ENCODE assay signal across 9 cellular contexts in genomic region chr4:106266201-106266600, GRCh38. TPM values are rescaled to one million over a fixed set of nuclear protein-coding genes. Genes with fewer than 3 reads are reported as not detected.
DNase-seq lines count a peak whose midpoint lies in the region; ATAC-seq and TF ChIP-seq lines count a peak whose summit lies in the region.
"Had no signal": no experiment of that assay in that cellular context is flagged by ENCODE, and none has a peak within 500 bp of the region (broad histone marks: within the 10 kb centered on the region; RNA-seq: fewer than 3 reads in every experiment).

No MANE protein-coding gene starts in this region.

- H3K27ac ChIP-seq in CD4-positive, alpha-beta T cell (ENCODE audit: low read depth, low read length): no peak overlapping the region
- no peak overlapping the region for H3K27ac ChIP-seq in VCaP
- no peak overlapping the region for H3K27ac ChIP-seq in CD8-positive, alpha-beta memory T cell (ENCODE audit: low read depth, low read length)
- H3K27ac ChIP-seq: SJSA1 had no signal

- no peaks in the 10 kb centered on the region for H3K36me3 ChIP-seq in CD8-positive, alpha-beta memory T cell (ENCODE audit: insufficient read depth, low read length)
- H3K36me3 ChIP-seq: SJSA1 had no signal

- H3K36me3 Mint-ChIP-seq in CD4-positive, alpha-beta T cell (ENCODE audit: low read depth): peaks cover 4% of the 10 kb centered on the region
- H3K36me3 Mint-ChIP-seq in CD8-positive, alpha-beta memory T cell: peaks cover 0 to 6% (median 6%) of the 10 kb centered on the region in 3 donors

- CTCF ChIA-PET in CD4-positive, alpha-beta T cell (lab: Charles Lee): interaction anchor here (0.7 to 1.1 kb wide), 3 partner anchors 17 to 1470 kb away, joined by 3 read pairs; no protein-coding TSS in a partner anchor
- CTCF ChIA-PET in CD8-positive, alpha-beta memory T cell (lab: Charles Lee): interaction anchor here (1.2 kb wide), 1 partner anchor 237 kb away, joined by 3 read pairs; no protein-coding TSS in a partner anchor

- H3K27me3 ChIP-seq in CD4-positive, alpha-beta T cell (ENCODE audit: control insufficient read depth, insufficient read depth, low read length): no peaks in the 10 kb centered on the region
- no peaks in the 10 kb centered on the region for H3K27me3 ChIP-seq in CD8-positive, alpha-beta memory T cell (ENCODE audit: insufficient read depth, low read length, poor library complexity, severe bottlenecking)
- H3K27me3 ChIP-seq: SJSA1 had no signal

- intact Hi-C loops in CD4-positive, alpha-beta T cell (cut with DNase I, micrococcal nuclease): loop anchor here (5.0 to 10.0 kb wide), 2 partner anchors 236 to 239 kb away; no protein-coding TSS in a partner anchor
- intact Hi-C loops in Right ventricle myocardium superior (cut with DNase I): no loop called here

- H3K27ac Mint-ChIP-seq in CD4-positive, alpha-beta T cell: no peak overlapping the region
- no peak overlapping the region for H3K27ac Mint-ChIP-seq in CD8-positive, alpha-beta memory T cell

- no peaks in the 10 kb centered on the region for H3K4me1 ChIP-seq in CD8-positive, alpha-beta memory T cell (ENCODE audit: insufficient read depth, low read length)
- H3K4me1 ChIP-seq: SJSA1 had no signal

- no peaks in the 10 kb centered on the region for H3K9me3 ChIP-seq in CD4-positive, alpha-beta T cell (ENCODE audit: control insufficient read depth, low read length)
- no peaks in the 10 kb centered on the region for H3K9me3 ChIP-seq in CD8-positive, alpha-beta memory T cell (ENCODE audit: low read length)
- H3K9me3 ChIP-seq: SJSA1 had no signal

- peaks cover 3% of the 10 kb centered on the region for H3K4me1 Mint-ChIP-seq in CD4-positive, alpha-beta T cell (ENCODE audit: low read depth)
- peaks cover 0 to 11% (median 4%) of the 10 kb centered on the region in 3 donors for H3K4me1 Mint-ChIP-seq in CD8-positive, alpha-beta memory T cell

- no peaks in the 10 kb centered on the region for H3K27me3 Mint-ChIP-seq in CD4-positive, alpha-beta T cell
- H3K27me3 Mint-ChIP-seq in CD8-positive, alpha-beta memory T cell: no peaks in the 10 kb centered on the region

- POLR2A ChIA-PET in CD4-positive, alpha-beta T cell (lab: Charles Lee): no interaction called here
- POLR2A ChIA-PET in CD8-positive, alpha-beta memory T cell (lab: Charles Lee): no interaction called here

- no peak overlapping the region for H3K4me3 ChIP-seq in CD8-positive, alpha-beta memory T cell (ENCODE audit: low read length)
- H3K4me3 ChIP-seq: SJSA1 had no signal

- H3K9me3 Mint-ChIP-seq in CD4-positive, alpha-beta T cell: no peaks in the 10 kb centered on the region
- H3K9me3 Mint-ChIP-seq in CD8-positive, alpha-beta memory T cell: no peaks in the 10 kb centered on the region

- DNase-seq in CD4-positive, alpha-beta T cell: no peak
- DNase-seq in left lobe of liver (ENCODE audit: low spot score) (no peak), Right ventricle myocardium superior (no peak)
- no peak for DNase-seq in CD8-positive, alpha-beta memory T cell

- no peak for ATAC-seq in CD4-positive, alpha-beta T cell (ENCODE audit: poor library complexity)
- ATAC-seq in GM18868 (IDR thresholded peaks at IDR 0.05; ENCODE audit: unreplicated experiment) (peak; percentile 83), left lobe of liver (peak; percentile 83), HG03571 (IDR thresholded peaks at IDR 0.05; ENCODE audit: unreplicated experiment) (no peak), Right ventricle myocardium superior (ENCODE audit: poor library complexity) (no peak)

- TF ChIP-seq RAD21 in Ishikawa (IDR thresholded peaks at IDR 0.05; ENCODE audit: low read depth): peak; percentile 58

- no peak for TF ChIP-seq EP300 in Ishikawa (IDR thresholded peaks at IDR 0.05; ENCODE audit: borderline replicate concordance)

- no peak overlapping the region for H3K4me3 Mint-ChIP-seq in CD4-positive, alpha-beta T cell
- no peak overlapping the region for H3K4me3 Mint-ChIP-seq in CD8-positive, alpha-beta memory T cell

- TF ChIP-seq CTCF in CD4-positive, alpha-beta T cell (IDR thresholded peaks at IDR 0.05): peak; percentile 31
- peak; percentile 75 for TF ChIP-seq CTCF in VCaP (conservative IDR thresholded peaks at IDR 0.05)

TF ChIP-seq in Ishikawa, 13 proteins besides CTCF, POLR2A, EP300 and RAD21:
- TF ChIP-seq REST (IDR thresholded peaks at IDR 0.05; ENCODE audit: low read depth): no peak
- TF ChIP-seq EGR1 (IDR thresholded peaks at IDR 0.05): no peak
- TF ChIP-seq ZBTB7A (IDR thresholded peaks at IDR 0.05; ENCODE audit: low read depth): no peak
- TF ChIP-seq CREB1 (IDR thresholded peaks at IDR 0.05; ENCODE audit: low read depth): no peak
- TF ChIP-seq FOXM1 (IDR thresholded peaks at IDR 0.05; ENCODE audit: borderline replicate concordance, low read depth): no peak
- TF ChIP-seq MAX (IDR thresholded peaks at IDR 0.05): no peak
- no peak for TF ChIP-seq USF1 (IDR thresholded peaks at IDR 0.05)
- no peak for TF ChIP-seq NFIC (IDR thresholded peaks at IDR 0.05)
- no peak for TF ChIP-seq TEAD4 (IDR thresholded peaks at IDR 0.05)
- TF ChIP-seq CEBPB (IDR thresholded peaks at IDR 0.05): no peak
- TF ChIP-seq TCF12 (IDR thresholded peaks at IDR 0.05; ENCODE audit: low read depth): no peak
- no peak for TF ChIP-seq YY1 (IDR thresholded peaks at IDR 0.05; ENCODE audit: low read depth)

RNA-seq across cellular contexts. Expression of gene TBCK, which starts 49.8 kb away (rescaled TPM):
- 10 to 100 TPM; 23.5 to 29.0 TPM for total RNA-seq in CD4-positive, alpha-beta T cell
- total RNA-seq in left lobe of liver (17.6 TPM), Right ventricle myocardium superior (17.0 TPM)
- 10 to 100 TPM; 21.7 to 23.9 TPM for total RNA-seq in CD8-positive, alpha-beta memory T cell
- 21.0 TPM for polyA plus RNA-seq in CD8-positive, alpha-beta memory T cell

RNA-seq across cellular contexts. Expression of gene AIMP1, which starts 50.1 kb away (rescaled TPM):
- 10 to 100 TPM; 75.4 to 77.8 TPM for total RNA-seq in CD4-positive, alpha-beta T cell
- total RNA-seq in left lobe of liver (14.3 TPM), Right ventricle myocardium superior (37.9 TPM)
- total RNA-seq in CD8-positive, alpha-beta memory T cell: 10 to 100 TPM; 66.5 to 67.9 TPM
- polyA plus RNA-seq in CD8-positive, alpha-beta memory T cell: 67.0 TPM

Comparison
In these comparisons a context has a peak if more than half of its experiments do, and no peak if none do; other contexts are left out.
1. ATAC-seq: peak in GM18868 (single experiment) and left lobe of liver (single experiment); none in CD4-positive, alpha-beta T cell (single experiment), HG03571 (single experiment) and Right ventricle myocardium superior (single experiment).